1 cellular context compared by ENCODE assay signal in the genomic region with DNA sequence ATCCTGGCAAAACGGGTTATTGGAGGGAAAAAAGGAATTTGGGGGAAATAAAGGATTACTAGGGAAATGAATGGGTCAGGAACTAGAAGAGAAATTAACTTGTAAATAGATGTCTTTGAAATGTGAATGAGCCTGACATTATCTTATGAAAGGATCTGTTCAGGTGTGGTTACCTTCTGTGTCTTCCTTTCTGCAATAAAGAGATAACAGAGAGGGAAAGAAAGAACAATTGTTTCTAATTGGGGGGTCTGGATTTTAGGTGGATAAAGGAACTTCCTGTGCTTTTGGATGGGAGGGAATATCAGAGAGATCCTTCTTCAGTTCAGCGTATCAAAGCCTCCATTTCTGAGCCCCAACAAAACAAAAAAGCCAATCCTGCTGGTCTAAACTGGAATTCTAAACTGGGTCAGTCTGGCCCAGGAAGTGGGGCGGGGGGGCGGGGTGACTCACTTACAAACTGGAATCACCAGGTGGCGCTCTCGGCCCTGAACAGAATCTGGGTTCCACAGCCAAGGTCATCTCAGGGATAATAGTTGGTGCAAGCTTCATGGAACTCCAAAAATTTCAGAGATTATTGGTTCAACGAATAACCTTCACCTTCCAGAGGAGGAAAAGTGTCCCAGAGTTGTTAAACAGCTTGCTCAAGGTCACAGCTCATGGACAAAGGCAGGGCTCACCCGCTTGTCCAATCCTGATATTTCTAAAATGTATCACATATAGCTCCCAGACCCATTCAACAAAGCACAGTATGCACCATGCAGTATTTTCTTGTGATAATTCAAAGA.
TF ChIP-seq lines count a peak whose summit lies in the region.

No MANE protein-coding gene starts in this region.

TF ChIP-seq in K562, 482 proteins besides CTCF, POLR2A, EP300 and RAD21 (continued from another document and continues in another):
- peak; percentile 50 for TF ChIP-seq ELF1 (tag; IDR thresholded peaks at IDR 0.05)
- TF ChIP-seq C11orf30 (IDR thresholded peaks at IDR 0.05; ENCODE audit: low read depth): no peak
- TF ChIP-seq, protein P1, sequence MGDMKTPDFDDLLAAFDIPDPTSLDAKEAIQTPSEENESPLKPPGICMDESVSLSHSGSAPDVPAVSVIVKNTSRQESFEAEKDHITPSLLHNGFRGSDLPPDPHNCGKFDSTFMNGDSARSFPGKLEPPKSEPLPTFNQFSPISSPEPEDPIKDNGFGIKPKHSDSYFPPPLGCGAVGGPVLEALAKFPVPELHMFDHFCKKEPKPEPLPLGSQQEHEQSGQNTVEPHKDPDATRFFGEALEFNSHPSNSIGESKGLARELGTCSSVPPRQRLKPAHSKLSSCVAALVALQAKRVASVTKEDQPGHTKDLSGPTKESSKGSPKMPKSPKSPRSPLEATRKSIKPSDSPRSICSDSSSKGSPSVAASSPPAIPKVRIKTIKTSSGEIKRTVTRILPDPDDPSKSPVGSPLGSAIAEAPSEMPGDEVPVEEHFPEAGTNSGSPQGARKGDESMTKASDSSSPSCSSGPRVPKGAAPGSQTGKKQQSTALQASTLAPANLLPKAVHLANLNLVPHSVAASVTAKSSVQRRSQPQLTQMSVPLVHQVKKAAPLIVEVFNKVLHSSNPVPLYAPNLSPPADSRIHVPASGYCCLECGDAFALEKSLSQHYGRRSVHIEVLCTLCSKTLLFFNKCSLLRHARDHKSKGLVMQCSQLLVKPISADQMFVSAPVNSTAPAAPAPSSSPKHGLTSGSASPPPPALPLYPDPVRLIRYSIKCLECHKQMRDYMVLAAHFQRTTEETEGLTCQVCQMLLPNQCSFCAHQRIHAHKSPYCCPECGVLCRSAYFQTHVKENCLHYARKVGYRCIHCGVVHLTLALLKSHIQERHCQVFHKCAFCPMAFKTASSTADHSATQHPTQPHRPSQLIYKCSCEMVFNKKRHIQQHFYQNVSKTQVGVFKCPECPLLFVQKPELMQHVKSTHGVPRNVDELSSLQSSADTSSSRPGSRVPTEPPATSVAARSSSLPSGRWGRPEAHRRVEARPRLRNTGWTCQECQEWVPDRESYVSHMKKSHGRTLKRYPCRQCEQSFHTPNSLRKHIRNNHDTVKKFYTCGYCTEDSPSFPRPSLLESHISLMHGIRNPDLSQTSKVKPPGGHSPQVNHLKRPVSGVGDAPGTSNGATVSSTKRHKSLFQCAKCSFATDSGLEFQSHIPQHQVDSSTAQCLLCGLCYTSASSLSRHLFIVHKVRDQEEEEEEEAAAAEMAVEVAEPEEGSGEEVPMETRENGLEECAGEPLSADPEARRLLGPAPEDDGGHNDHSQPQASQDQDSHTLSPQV (IDR thresholded peaks at IDR 0.05): 0 out of 2 replicates have a peak, but pooled peaks have one; percentile 40
- peak; percentile 46; the same call in 1 of the 2 replicates for TF ChIP-seq CREM (IDR thresholded peaks at IDR 0.05; ENCODE audit: low read depth)
- TF ChIP-seq ZNF766 (CRISPR knock-in tag; conservative IDR thresholded peaks at IDR 0.05): no peak
- TF ChIP-seq NELFE (IDR thresholded peaks at IDR 0.05; ENCODE audit: insufficient read depth, insufficient read length): no peak
- TF ChIP-seq, protein P2, sequence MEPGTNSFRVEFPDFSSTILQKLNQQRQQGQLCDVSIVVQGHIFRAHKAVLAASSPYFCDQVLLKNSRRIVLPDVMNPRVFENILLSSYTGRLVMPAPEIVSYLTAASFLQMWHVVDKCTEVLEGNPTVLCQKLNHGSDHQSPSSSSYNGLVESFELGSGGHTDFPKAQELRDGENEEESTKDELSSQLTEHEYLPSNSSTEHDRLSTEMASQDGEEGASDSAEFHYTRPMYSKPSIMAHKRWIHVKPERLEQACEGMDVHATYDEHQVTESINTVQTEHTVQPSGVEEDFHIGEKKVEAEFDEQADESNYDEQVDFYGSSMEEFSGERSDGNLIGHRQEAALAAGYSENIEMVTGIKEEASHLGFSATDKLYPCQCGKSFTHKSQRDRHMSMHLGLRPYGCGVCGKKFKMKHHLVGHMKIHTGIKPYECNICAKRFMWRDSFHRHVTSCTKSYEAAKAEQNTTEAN (CRISPR knock-in tag; IDR thresholded peaks at IDR 0.05): no peak
- TF ChIP-seq, protein P3, sequence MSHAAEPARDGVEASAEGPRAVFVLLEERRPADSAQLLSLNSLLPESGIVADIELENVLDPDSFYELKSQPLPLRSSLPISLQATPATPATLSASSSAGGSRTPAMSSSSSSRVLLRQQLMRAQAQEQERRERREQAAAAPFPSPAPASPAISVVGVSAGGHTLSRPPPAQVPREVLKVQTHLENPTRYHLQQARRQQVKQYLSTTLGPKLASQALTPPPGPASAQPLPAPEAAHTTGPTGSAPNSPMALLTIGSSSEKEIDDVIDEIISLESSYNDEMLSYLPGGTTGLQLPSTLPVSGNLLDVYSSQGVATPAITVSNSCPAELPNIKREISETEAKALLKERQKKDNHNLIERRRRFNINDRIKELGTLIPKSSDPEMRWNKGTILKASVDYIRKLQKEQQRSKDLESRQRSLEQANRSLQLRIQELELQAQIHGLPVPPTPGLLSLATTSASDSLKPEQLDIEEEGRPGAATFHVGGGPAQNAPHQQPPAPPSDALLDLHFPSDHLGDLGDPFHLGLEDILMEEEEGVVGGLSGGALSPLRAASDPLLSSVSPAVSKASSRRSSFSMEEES (CRISPR knock-in tag; IDR thresholded peaks at IDR 0.05): no peak
- TF ChIP-seq ZNF764 (CRISPR knock-in tag; IDR thresholded peaks at IDR 0.05; ENCODE audit: low read depth): no peak
- TF ChIP-seq MTA2 (IDR thresholded peaks at IDR 0.05; ENCODE audit: low read depth): no peak
- TF ChIP-seq, protein P4, sequence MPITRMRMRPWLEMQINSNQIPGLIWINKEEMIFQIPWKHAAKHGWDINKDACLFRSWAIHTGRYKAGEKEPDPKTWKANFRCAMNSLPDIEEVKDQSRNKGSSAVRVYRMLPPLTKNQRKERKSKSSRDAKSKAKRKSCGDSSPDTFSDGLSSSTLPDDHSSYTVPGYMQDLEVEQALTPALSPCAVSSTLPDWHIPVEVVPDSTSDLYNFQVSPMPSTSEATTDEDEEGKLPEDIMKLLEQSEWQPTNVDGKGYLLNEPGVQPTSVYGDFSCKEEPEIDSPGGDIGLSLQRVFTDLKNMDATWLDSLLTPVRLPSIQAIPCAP (CRISPR knock-in tag; IDR thresholded peaks at IDR 0.05; ENCODE audit: borderline replicate concordance): no peak
- no peak for TF ChIP-seq BMI1 (IDR thresholded peaks at IDR 0.05; ENCODE audit: low read length)
- no peak for TF ChIP-seq CEBPG (CRISPR knock-in tag; IDR thresholded peaks at IDR 0.05)
- no peak for TF ChIP-seq CEBPG (tag; conservative IDR thresholded peaks at IDR 0.05 in 1 of 2, IDR thresholded peaks at IDR 0.05 in 1 of 2)
- no peak for TF ChIP-seq SNRNP70 (optimal IDR thresholded peaks at IDR 0.05; ENCODE audit: low read depth, low read length)
- no peak for TF ChIP-seq E2F3 (CRISPR knock-in tag; IDR thresholded peaks at IDR 0.05)
- no peak for TF ChIP-seq ASH1L (IDR thresholded peaks at IDR 0.05; ENCODE audit: borderline replicate concordance, low read depth, partially characterized antibody)
- no peak for TF ChIP-seq FOXA1 (IDR thresholded peaks at IDR 0.05; ENCODE audit: borderline replicate concordance)
- TF ChIP-seq, protein P5, sequence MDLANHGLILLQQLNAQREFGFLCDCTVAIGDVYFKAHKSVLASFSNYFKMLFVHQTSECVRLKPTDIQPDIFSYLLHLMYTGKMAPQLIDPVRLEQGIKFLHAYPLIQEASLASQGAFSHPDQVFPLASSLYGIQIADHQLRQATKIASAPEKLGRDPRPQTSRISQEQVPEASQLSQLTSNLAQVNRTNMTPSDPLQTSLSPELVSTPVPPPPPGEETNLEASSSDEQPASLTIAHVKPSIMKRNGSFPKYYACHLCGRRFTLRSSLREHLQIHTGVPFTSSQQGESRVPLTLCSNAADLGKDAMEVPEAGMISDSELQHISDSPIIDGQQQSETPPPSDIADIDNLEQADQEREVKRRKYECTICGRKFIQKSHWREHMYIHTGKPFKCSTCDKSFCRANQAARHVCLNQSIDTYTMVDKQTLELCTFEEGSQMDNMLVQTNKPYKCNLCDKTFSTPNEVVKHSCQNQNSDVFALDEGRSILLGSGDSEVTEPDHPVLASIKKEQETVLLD (IDR thresholded peaks at IDR 0.05): 0 out of 2 replicates have a peak, but pooled peaks have one; percentile 29
- no peak for TF ChIP-seq PHF8 (IDR thresholded peaks at IDR 0.05; ENCODE audit: borderline replicate concordance, low read length)
- no peak for TF ChIP-seq KDM4B (IDR thresholded peaks at IDR 0.05; ENCODE audit: borderline replicate concordance in 2 of 2, low read depth in 1 of 2)
- TF ChIP-seq, protein P6, sequence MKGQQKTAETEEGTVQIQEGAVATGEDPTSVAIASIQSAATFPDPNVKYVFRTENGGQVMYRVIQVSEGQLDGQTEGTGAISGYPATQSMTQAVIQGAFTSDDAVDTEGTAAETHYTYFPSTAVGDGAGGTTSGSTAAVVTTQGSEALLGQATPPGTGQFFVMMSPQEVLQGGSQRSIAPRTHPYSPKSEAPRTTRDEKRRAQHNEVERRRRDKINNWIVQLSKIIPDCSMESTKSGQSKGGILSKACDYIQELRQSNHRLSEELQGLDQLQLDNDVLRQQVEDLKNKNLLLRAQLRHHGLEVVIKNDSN (CRISPR knock-in tag; IDR thresholded peaks at IDR 0.05): no peak
- TF ChIP-seq, protein P7, sequence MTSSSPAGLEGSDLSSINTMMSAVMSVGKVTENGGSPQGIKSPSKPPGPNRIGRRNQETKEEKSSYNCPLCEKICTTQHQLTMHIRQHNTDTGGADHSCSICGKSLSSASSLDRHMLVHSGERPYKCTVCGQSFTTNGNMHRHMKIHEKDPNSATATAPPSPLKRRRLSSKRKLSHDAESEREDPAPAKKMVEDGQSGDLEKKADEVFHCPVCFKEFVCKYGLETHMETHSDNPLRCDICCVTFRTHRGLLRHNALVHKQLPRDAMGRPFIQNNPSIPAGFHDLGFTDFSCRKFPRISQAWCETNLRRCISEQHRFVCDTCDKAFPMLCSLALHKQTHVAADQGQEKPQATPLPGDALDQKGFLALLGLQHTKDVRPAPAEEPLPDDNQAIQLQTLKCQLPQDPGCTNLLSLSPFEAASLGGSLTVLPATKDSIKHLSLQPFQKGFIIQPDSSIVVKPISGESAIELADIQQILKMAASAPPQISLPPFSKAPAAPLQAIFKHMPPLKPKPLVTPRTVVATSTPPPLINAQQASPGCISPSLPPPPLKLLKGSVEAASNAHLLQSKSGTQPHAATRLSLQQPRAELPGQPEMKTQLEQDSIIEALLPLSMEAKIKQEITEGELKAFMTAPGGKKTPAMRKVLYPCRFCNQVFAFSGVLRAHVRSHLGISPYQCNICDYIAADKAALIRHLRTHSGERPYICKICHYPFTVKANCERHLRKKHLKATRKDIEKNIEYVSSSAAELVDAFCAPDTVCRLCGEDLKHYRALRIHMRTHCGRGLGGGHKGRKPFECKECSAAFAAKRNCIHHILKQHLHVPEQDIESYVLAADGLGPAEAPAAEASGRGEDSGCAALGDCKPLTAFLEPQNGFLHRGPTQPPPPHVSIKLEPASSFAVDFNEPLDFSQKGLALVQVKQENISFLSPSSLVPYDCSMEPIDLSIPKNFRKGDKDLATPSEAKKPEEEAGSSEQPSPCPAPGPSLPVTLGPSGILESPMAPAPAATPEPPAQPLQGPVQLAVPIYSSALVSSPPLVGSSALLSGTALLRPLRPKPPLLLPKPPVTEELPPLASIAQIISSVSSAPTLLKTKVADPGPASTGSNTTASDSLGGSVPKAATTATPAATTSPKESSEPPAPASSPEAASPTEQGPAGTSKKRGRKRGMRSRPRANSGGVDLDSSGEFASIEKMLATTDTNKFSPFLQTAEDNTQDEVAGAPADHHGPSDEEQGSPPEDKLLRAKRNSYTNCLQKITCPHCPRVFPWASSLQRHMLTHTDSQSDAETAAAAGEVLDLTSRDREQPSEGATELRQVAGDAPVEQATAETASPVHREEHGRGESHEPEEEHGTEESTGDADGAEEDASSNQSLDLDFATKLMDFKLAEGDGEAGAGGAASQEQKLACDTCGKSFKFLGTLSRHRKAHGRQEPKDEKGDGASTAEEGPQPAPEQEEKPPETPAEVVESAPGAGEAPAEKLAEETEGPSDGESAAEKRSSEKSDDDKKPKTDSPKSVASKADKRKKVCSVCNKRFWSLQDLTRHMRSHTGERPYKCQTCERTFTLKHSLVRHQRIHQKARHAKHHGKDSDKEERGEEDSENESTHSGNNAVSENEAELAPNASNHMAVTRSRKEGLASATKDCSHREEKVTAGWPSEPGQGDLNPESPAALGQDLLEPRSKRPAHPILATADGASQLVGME (CRISPR knock-in tag; IDR thresholded peaks at IDR 0.05): no peak
- TF ChIP-seq PTBP1 (IDR thresholded peaks at IDR 0.05; ENCODE audit: low read depth, low read length): no peak
- no peak for TF ChIP-seq SNIP1 (IDR thresholded peaks at IDR 0.05; ENCODE audit: low read depth)
- peak in 1 of 3 experiments; percentile 27 for TF ChIP-seq YY1 (IDR thresholded peaks at IDR 0.05; ENCODE audit: borderline replicate concordance in 1 of 3, control insufficient read depth in 1 of 3, extremely low read depth in 1 of 3, insufficient read depth in 3 of 3, insufficient read length in 1 of 3, insufficient replicate concordance in 2 of 3, low read depth in 1 of 3, low read length in 2 of 3)
- TF ChIP-seq ZNF668 (CRISPR knock-in tag; IDR thresholded peaks at IDR 0.05): no peak
- no peak for TF ChIP-seq ZC3H4 (CRISPR knock-in tag; IDR thresholded peaks at IDR 0.05; ENCODE audit: borderline replicate concordance)
- TF ChIP-seq SRSF1 (IDR thresholded peaks at IDR 0.05; ENCODE audit: low read depth, low read length): no peak
- no peak for TF ChIP-seq NR2C1 (IDR thresholded peaks at IDR 0.05)
- TF ChIP-seq NR2C1 (tag; IDR thresholded peaks at IDR 0.05): no peak; the same call in 1 of the 2 replicates
- TF ChIP-seq U2AF2 (optimal IDR thresholded peaks at IDR 0.05; ENCODE audit: low read depth, low read length): no peak
- TF ChIP-seq BACH1 (tag; IDR thresholded peaks at IDR 0.05): no peak
